Comparison of ENCODE assay signal across 27 cellular contexts in the genomic region with DNA sequence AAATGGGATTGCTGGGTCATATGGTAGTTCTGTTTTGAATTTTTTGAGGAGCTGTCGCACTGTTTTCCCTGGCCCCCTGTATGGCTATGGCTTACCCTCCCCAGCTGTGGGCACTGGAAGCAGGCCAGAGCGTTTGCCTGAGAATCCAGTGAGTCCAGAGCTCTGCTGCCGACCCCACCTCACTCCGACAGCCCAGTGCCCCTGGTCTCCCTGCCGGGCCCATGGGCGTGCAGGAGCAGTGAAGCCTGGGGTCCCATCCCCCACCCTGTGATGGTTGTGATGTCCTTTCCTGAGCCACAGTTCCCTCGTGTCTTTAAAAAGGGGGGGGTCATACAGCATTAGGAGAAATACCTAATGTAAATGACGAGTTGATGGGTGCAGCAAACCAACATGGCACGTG.
"Had no signal": no experiment of that assay in that cellular context is flagged by ENCODE, and none has a peak within 500 bp of the region (broad histone marks: within the 10 kb centered on the region; RNA-seq: fewer than 3 reads in every experiment).

No MANE protein-coding gene starts in this region.

- H3K27me3 Mint-ChIP-seq: stimulated activated naive B cell treated with anti-CD40 and anti-IgM and Interleukin-4, amounts not matched to agents 10 μg/mL and 1 μg/mL and 100 μg/mL, for 72 hours; stimulated activated naive CD8-positive, alpha-beta T cell treated with anti-CD3 and anti-CD28 coated beads, Interleukin-15, Interleukin-2, amounts not matched to agents 100 ng/mL and 50 ng/mL, for 24 hours had no signal

- H2AFZ ChIP-seq: neural progenitor cell had no signal

- H3K9me3 ChIP-seq: neutrophil, pancreas, prostate gland, right atrium auricular region, right lobe of liver, sigmoid colon, stomach, thoracic aorta, thyroid gland, tibial nerve, upper lobe of left lung, vagina had no signal

- H3K9me3 Mint-ChIP-seq: natural killer cell; nephron; stimulated activated effector memory CD8-positive, alpha-beta T cell treated with anti-CD3 and anti-CD28 coated beads, Interleukin-12 subunit alpha, Interleukin-12 subunit beta, amount 100 ng/mL, for 72 hours; stimulated activated naive B cell treated with anti-CD40 and anti-IgM and Interleukin-4, amounts not matched to agents 10 μg/mL and 1 μg/mL and 100 μg/mL, for 72 hours had no signal

- H3K9ac ChIP-seq: neural progenitor cell had no signal

- H3K27me3 ChIP-seq: neural progenitor cell, neutrophil, pancreas, right atrium auricular region, right lobe of liver, sigmoid colon, stomach, thyroid gland, tibial nerve, upper lobe of left lung, vagina had no signal

- H3K4me2 ChIP-seq: neural progenitor cell had no signal

- ATAC-seq: natural killer cell; pancreas; right lobe of liver; stimulated activated effector memory CD8-positive, alpha-beta T cell treated with anti-CD3 and anti-CD28 coated beads, Interleukin-12 subunit alpha, Interleukin-12 subunit beta, amount 100 ng/mL, for 72 hours; stimulated activated naive B cell treated with anti-CD40 and anti-IgM and Interleukin-4, amounts not matched to agents 10 μg/mL and 1 μg/mL and 100 μg/mL, for 72 hours had no signal

- H3K4me3 ChIP-seq: neural progenitor cell, pancreas, prostate gland, right atrium auricular region, right lobe of liver, sigmoid colon, stomach, thoracic aorta, thyroid gland, tibial nerve, upper lobe of left lung, vagina had no signal

- H3K27ac Mint-ChIP-seq: natural killer cell; neural progenitor cell; stimulated activated effector memory CD8-positive, alpha-beta T cell treated with anti-CD3 and anti-CD28 coated beads, Interleukin-12 subunit alpha, Interleukin-12 subunit beta, amount 100 ng/mL, for 72 hours; stimulated activated naive B cell treated with anti-CD40 and anti-IgM and Interleukin-4, amounts not matched to agents 10 μg/mL and 1 μg/mL and 100 μg/mL, for 72 hours; stimulated activated naive CD8-positive, alpha-beta T cell treated with anti-CD3 and anti-CD28 coated beads, Interleukin-15, Interleukin-2, amounts not matched to agents 100 ng/mL and 50 ng/mL, for 24 hours had no signal

- H3K36me3 Mint-ChIP-seq: natural killer cell; stimulated activated effector memory CD8-positive, alpha-beta T cell treated with anti-CD3 and anti-CD28 coated beads, Interleukin-12 subunit alpha, Interleukin-12 subunit beta, amount 100 ng/mL, for 72 hours had no signal

- H3K4me1 ChIP-seq: pancreas, prostate gland, sigmoid colon had no signal

- H3K36me3 ChIP-seq: neural progenitor cell, neutrophil, pancreas, prostate gland, right atrium auricular region, right lobe of liver, sigmoid colon, stomach, thoracic aorta, thyroid gland, tibial nerve, upper lobe of left lung, vagina had no signal

- DNase-seq: natural killer cell; nucleus accumbens; pancreas; retina; right lobe of liver; sigmoid colon; small intestine; stimulated activated CD4-positive, alpha-beta T cell treated with anti-CD3 and anti-CD28 coated beads, Interleukin-15, amount 100 ng/mL, for 24 hours; stimulated activated CD4-positive, alpha-beta T cell treated with anti-CD3 and anti-CD28 coated beads, Interleukin-2, amount 100 ng/mL, for 24 hours; stimulated activated CD4-positive, alpha-beta T cell treated with anti-CD3 and anti-CD28 coated beads, Interleukin-2, amount 100 ng/mL, for 48 hours; stimulated activated CD4-positive, alpha-beta T cell treated with anti-CD3 and anti-CD28 coated beads, Interleukin-4, amount 100 ng/mL, for 24 hours; stimulated activated naive B cell treated with anti-CD40 and anti-IgM and Interleukin-4, amounts not matched to agents 10 μg/mL and 1 μg/mL and 100 μg/mL, for 72 hours; stimulated activated naive CD4-positive, alpha-beta T cell treated with Interleukin-2 at 50 U/mL for 16 hours; stomach; trophoblast cell had no signal

- H3K27ac ChIP-seq: neural progenitor cell, neutrophil, pancreas, prostate gland, right lobe of liver, sigmoid colon, stomach, thoracic aorta, tibial nerve, upper lobe of left lung, vagina had no signal

- H3K4me3 Mint-ChIP-seq: natural killer cell; nephron; neural progenitor cell; stimulated activated effector memory CD8-positive, alpha-beta T cell treated with anti-CD3 and anti-CD28 coated beads, Interleukin-12 subunit alpha, Interleukin-12 subunit beta, amount 100 ng/mL, for 72 hours; stimulated activated naive B cell treated with anti-CD40 and anti-IgM and Interleukin-4, amounts not matched to agents 10 μg/mL and 1 μg/mL and 100 μg/mL, for 72 hours; stimulated activated naive CD8-positive, alpha-beta T cell treated with anti-CD3 and anti-CD28 coated beads, Interleukin-15, Interleukin-2, amounts not matched to agents 100 ng/mL and 50 ng/mL, for 24 hours had no signal
